ENCODE assay signal across 8 cellular contexts in the genomic region with DNA sequence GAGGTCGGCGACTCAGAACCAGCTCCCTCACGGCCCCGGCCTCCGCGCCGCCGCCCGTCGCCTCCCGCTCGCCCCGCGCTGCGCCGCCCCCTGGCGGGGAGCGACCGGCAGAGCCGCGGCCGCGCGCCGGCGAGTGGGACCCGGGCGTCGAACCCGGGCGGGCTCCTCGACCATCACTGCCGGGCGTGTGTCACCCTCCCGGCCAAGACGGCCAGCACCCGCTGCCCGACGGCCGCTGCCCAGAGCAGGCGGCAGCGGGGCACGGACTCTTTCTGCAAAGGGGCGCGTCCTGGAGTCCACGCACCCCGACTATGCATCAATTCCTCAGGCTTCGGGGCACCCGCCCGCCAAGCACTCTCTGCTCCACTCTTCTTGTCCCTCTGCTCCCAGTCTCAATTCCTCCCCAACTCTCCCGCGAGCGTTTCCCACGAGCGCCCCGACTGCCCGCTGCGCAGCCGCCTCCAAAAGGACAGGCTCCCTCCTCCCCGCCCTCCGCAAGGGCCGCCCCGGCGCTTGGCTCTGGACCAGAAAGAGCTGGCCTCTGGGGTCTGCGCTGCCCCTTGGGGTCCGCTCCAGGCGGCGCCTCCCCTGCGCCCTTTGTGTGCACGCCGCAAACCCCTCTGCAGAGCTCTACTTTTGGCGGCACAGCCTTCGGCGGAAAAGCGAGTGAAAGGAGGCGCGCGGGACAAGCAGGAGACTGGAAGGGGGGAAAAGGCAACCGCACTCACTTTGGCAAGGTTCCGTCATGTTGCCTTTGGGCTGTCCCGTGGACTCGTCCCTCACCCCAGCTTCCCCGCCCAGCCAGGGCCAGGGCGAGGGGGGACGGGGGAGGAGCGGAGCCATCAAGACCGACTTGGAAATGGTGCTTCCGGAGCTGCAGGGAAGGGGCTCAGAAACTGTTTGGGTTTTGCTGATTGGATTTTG. TPM values are rescaled to one million over a fixed set of nuclear protein-coding genes. Genes with fewer than 3 reads are reported as not detected.
DNase-seq lines count a peak whose midpoint lies in the region; ATAC-seq and TF ChIP-seq lines count a peak whose summit lies in the region.

No MANE protein-coding gene starts in this region.

- in situ Hi-C loops in GM13977 (cut with MboI; ENCODE audit: low pct_unique_long_range_greater_than_20kb, low sequenced_read_pairs, unreplicated experiment) = no loop called here

- TF ChIP-seq CTCF in GM13977 (IDR thresholded peaks at IDR 0.05; ENCODE audit: extremely low read depth, insufficient read depth, missing control alignments) (peak; percentile 90), epithelial cell of esophagus (IDR thresholded peaks at IDR 0.05; ENCODE audit: insufficient read depth, low read depth, low read length, missing control alignments) (no peak)

- H3K4me3 ChIP-seq in epithelial cell of esophagus (ENCODE audit: low read length) = peak overlapping the region; percentile 63

- DNase-seq in A172 (ENCODE audit: low spot score) = peak; percentile 21
- peak; percentile 88 for DNase-seq in GM13977 (ENCODE audit: low spot score)
- peak; percentile 72 for DNase-seq in NCI-H345 (lab: John Stamatoyannopoulos, UW)
- DNase-seq in activated T-cell treated with anti-CD3 and anti-CD28 coated beads for 24 hours (ENCODE audit: low read depth) = peak; percentile 50
- DNase-seq in epithelial cell of esophagus (ENCODE audit: low read depth) = peak; percentile 57
- peak; percentile 18 for DNase-seq in midbrain (lab: John Stamatoyannopoulos, UW)
- DNase-seq in stimulated activated CD8-positive, alpha-beta memory T cell treated with anti-CD3 and anti-CD28 coated beads, Interleukin-7, amount 100 ng/mL, for 24 hours (ENCODE audit: low read depth) = peak; percentile 3

- peak; percentile 63 for ATAC-seq in HG02885 (IDR thresholded peaks at IDR 0.05; ENCODE audit: poor library complexity, unreplicated experiment)

RNA-seq across cellular contexts. Expression of gene PDE5A, which starts 1.1 kb away (rescaled TPM):
- 7.0 and 9.9 TPM in 2 replicates for total RNA-seq in A172 (2014; rRNA removed; shearing (Covaris generic))

Comparison
In these comparisons a context has a peak if more than half of its experiments do, and no peak if none do; other contexts are left out.
1. Peak in every context shown above with its lines: DNase-seq, ATAC-seq and H3K4me3 ChIP-seq.
2. DNase-seq: peak in every context shown above with its lines; median percentile 88 in GM13977; 72 in NCI-H345; 57 in epithelial cell of esophagus; 50 in activated T-cell treated with anti-CD3 and anti-CD28 coated beads for 24 hours; 21 in A172; 18 in midbrain; 3 in stimulated activated CD8-positive, alpha-beta memory T cell treated with anti-CD3 and anti-CD28 coated beads, Interleukin-7, amount 100 ng/mL, for 24 hours.